Comparison of ENCODE assay signal across 8 cellular contexts in the genomic region with DNA sequence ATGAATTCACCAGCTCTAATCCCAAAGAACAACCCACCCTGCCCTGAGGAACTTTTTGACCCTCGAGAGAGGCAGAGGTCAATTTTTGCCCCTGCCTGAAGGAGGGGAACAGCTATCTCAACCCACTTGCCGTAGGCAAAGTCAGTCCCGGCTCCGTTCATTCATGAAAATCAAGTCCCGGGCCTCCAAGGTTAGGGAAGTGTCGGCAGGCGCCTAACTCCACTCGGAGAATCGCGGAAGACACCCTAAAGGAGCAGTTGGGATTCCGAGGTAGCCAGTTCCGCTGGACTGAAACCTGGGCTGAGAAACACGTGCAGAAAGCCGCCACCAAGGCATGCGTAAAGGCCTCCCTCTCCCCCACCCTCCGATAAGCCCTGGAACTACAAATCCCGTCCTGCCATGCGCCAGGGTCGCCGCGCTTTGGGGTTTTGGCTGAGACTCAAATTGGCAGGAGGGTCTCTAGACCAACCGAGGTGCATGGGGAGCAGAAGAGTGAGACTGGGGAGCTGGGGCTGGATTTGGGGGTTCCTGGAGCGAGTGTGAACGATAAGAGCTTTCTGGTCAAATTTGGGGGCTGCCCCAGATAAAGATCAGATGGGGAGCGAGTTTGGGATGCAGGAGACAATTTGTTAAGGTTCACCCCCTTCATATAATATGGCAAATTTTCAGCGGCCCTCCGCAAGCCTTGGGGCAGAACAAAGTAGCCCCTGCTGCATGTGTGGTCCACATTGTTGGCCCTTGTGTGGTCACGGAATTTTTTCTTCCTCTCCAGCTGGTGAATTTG. TPM values are rescaled to one million over a fixed set of nuclear protein-coding genes. Genes with fewer than 3 reads are reported as not detected.
DNase-seq lines count a peak whose midpoint lies in the region; ATAC-seq and TF ChIP-seq lines count a peak whose summit lies in the region.

Gene TNPO2 (minus strand): TSS at position 290 of the 784 bp plus-strand sequence. CDS start 2,955 bp downstream, outside the sequence.

- POLR2A ChIA-PET in RWPE1 (lab: Yijun Ruan, JAX; ENCODE audit: low non-redundant PET), result interaction anchor here (1.5 kb wide), 1 partner anchor 10 kb away, joined by 8 read pairs; the partner anchor contains the start of gene TRIR

- peak within 1 kb of the TSS; percentile 91 for H3K27ac ChIP-seq in RWPE1
- H3K27ac ChIP-seq in foreskin keratinocyte, result peak within 1 kb of the TSS; percentile 99

- DNase-seq in DMS79 (lab: John Stamatoyannopoulos, UW), result peak; percentile 82
- peak; percentile 48 for DNase-seq in KG1 (lab: John Stamatoyannopoulos, UW)
- DNase-seq in RWPE1 (ENCODE audit: low spot score), result peak; percentile 70
- peak; percentile 88 for DNase-seq in activated effector memory CD4-positive, alpha-beta T cell treated with anti-CD3 and anti-CD28 coated beads, Interleukin-2, amount 50 U/mL, for 16 hours
- DNase-seq in foreskin keratinocyte, result peak in 1 of 2 donors; percentile 49
- DNase-seq in superior temporal gyrus (ENCODE audit: extremely low spot score), result peak; percentile 64

- peak within 1 kb of the TSS; percentile 47 for H2AFZ ChIP-seq in neuron (ENCODE audit: low read depth, low read length)

- TF ChIP-seq CTCF in RWPE1 (conservative IDR thresholded peaks at IDR 0.05; ENCODE audit: low read depth), result no peak
- TF ChIP-seq CTCF in foreskin keratinocyte (conservative IDR thresholded peaks at IDR 0.05), result no peak

- H3K27me3 ChIP-seq in foreskin keratinocyte (no peaks in the 10 kb centered on the region), neuron (ENCODE audit: insufficient read depth, low read length) (no peaks in the 10 kb centered on the region)

- CTCF ChIA-PET in RWPE1 (lab: Yijun Ruan, JAX), result interaction anchor here (0.6 kb wide), 1 partner anchor 34 kb away, joined by 3 read pairs; no protein-coding TSS in a partner anchor

- H3K4me1 ChIP-seq in foreskin keratinocyte (peaks cover 10% of the 10 kb centered on the region), neuron (ENCODE audit: insufficient read depth, low read length) (peaks cover 17% of the 10 kb centered on the region)

- ATAC-seq in foreskin keratinocyte (peak; percentile 29), HG02840 (IDR thresholded peaks at IDR 0.05; ENCODE audit: low FRiP score, unreplicated experiment) (no peak)

- H3K36me3 ChIP-seq in neuron (ENCODE audit: insufficient read depth, low read length), result peaks cover 8% of the 10 kb centered on the region

- H3K9me3 ChIP-seq in neuron (ENCODE audit: low read length), result no peaks in the 10 kb centered on the region

- H3K4me3 ChIP-seq in neuron (ENCODE audit: low read length), result peak within 1 kb of the TSS; percentile 79

RNA-seq across cellular contexts. Expression of gene TNPO2, which starts in this region (rescaled TPM):
- 60.4 and 61.2 TPM in 2 replicates for total RNA-seq in foreskin keratinocyte
- 20.8 and 26.1 TPM in 2 replicates for polyA plus RNA-seq in foreskin keratinocyte
